Comparison of ENCODE assay signal across 1 cellular context in genomic region chr1:2215909-2216766, GRCh38.
TF ChIP-seq lines count a peak whose summit lies in the region.

No MANE protein-coding gene starts in this region.

TF ChIP-seq in IMR-90, 13 proteins besides CTCF, POLR2A, EP300 and RAD21 (continued from another document):
- TF ChIP-seq, protein P1, sequence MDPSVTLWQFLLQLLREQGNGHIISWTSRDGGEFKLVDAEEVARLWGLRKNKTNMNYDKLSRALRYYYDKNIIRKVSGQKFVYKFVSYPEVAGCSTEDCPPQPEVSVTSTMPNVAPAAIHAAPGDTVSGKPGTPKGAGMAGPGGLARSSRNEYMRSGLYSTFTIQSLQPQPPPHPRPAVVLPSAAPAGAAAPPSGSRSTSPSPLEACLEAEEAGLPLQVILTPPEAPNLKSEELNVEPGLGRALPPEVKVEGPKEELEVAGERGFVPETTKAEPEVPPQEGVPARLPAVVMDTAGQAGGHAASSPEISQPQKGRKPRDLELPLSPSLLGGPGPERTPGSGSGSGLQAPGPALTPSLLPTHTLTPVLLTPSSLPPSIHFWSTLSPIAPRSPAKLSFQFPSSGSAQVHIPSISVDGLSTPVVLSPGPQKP (IDR thresholded peaks at IDR 0.05; ENCODE audit: borderline replicate concordance, low read depth, low read length), result no peak
